9 cellular contexts compared by ENCODE assay signal in the genomic region with DNA sequence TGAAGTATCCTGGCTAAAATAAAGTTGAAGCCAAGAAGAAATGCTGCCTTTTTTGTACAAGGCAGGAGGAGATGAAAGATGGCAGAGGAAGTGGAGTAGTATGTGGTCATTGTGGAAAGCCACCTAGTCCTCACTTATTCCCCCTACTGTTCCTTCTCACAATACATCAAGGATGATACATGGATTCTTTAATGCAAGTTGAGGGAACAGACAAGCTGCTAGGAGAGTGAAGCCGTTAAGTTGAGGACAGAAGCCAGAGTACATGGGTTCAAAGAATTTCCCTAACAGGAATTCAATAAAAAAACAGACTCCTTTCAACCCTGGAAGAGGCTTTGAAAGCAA.
DNase-seq lines count a peak whose midpoint lies in the region; ATAC-seq and TF ChIP-seq lines count a peak whose summit lies in the region.
"Had no signal": no experiment of that assay in that cellular context is flagged by ENCODE, and none has a peak within 500 bp of the region (broad histone marks: within the 10 kb centered on the region; RNA-seq: fewer than 3 reads in every experiment).

No MANE protein-coding gene starts in this region.

- peak overlapping the region; percentile 84 for H3K27ac Mint-ChIP-seq in neural progenitor cell

- no peak overlapping the region for H3K9ac ChIP-seq in neural progenitor cell

- TF ChIP-seq CTCF in LNCaP clone FGC (IDR thresholded peaks at IDR 0.05; ENCODE audit: control insufficient read depth, extremely low read depth, insufficient read depth) (peak; percentile 7; the same call in 1 of the 2 replicates), cardiac fibroblast (IDR thresholded peaks at IDR 0.05; ENCODE audit: low read depth, low read length) (peak; percentile 44), neural progenitor cell (IDR thresholded peaks at IDR 0.05) (no peak)

- no peaks in the 10 kb centered on the region for H3K27me3 Mint-ChIP-seq in neural progenitor cell (ENCODE audit: insufficient read depth, low read depth)

- H3K36me3 Mint-ChIP-seq in neural progenitor cell: no peaks in the 10 kb centered on the region

- H3K4me2 ChIP-seq in neural progenitor cell: peak overlapping the region; percentile 5

- peaks cover 37% of the 10 kb centered on the region for H3F3A ChIP-seq in neural progenitor cell (ENCODE audit: low read depth)

- H3K4me1 Mint-ChIP-seq in neural progenitor cell: peaks cover 86% of the 10 kb centered on the region

- H3K4me3 ChIP-seq in LNCaP clone FGC (ENCODE audit: low read depth, low read length) (no peak overlapping the region), cardiac fibroblast (replicated peaks in 1 of 2; ENCODE audit: low read depth in 2 of 2, low read length in 2 of 2) (no peak overlapping the region), neural progenitor cell (no peak overlapping the region)

- H3K27me3 ChIP-seq in neural progenitor cell: no peaks in the 10 kb centered on the region

- no peak for ATAC-seq in GM21825 (IDR thresholded peaks at IDR 0.05; ENCODE audit: unreplicated experiment)

- peaks cover 39% of the 10 kb centered on the region for H3K79me2 ChIP-seq in neural progenitor cell (ENCODE audit: low read depth)

- H3K9me3 Mint-ChIP-seq in neural progenitor cell: no peaks in the 10 kb centered on the region

- no peaks in the 10 kb centered on the region for H3K9me3 ChIP-seq in neural progenitor cell (ENCODE audit: low read depth)

- peaks cover 42% of the 10 kb centered on the region for H4K20me1 ChIP-seq in neural progenitor cell (ENCODE audit: low read depth)

- H3K27ac ChIP-seq in neural progenitor cell: peak overlapping the region; percentile 62

- peaks cover 66% of the 10 kb centered on the region for H3K4me1 ChIP-seq in neural progenitor cell

- H2AFZ ChIP-seq in neural progenitor cell (replicated peaks): no peak overlapping the region

- no peak overlapping the region for H3K4me3 Mint-ChIP-seq in neural progenitor cell

- DNase-seq in ELR (ENCODE audit: low read depth): peak; percentile 28
- DNase-seq in LNCaP clone FGC (ENCODE audit: low read depth): no peak
- peak in 1 of 2 donors; percentile 68 for DNase-seq in cardiac fibroblast (ENCODE audit: low read depth in 2 of 2)
- no peak for DNase-seq in neural progenitor cell (ENCODE audit: low spot score)
- DNase-seq in C1 segment of cervical spinal cord (lab: John Stamatoyannopoulos, UW): no peak
- DNase-seq in NCI-H510A treated with DMSO at 0.1 percent for 48 hours (lab: John Stamatoyannopoulos, UW): no peak
- no peak for DNase-seq in RKO (ENCODE audit: low spot score)
- DNase-seq: activated CD8-positive, alpha-beta memory T cell treated with anti-CD3 and anti-CD28 coated beads, Interleukin-2, amount 50 U/mL, for 4 hours had no signal

- no peaks in the 10 kb centered on the region for H3K36me3 ChIP-seq in neural progenitor cell
